ENCODE assay signal across 8 cellular contexts in genomic region chr11:9462172-9462799, GRCh38. TPM values are rescaled to one million over a fixed set of nuclear protein-coding genes. Genes with fewer than 3 reads are reported as not detected.
DNase-seq lines count a peak whose midpoint lies in the region; ATAC-seq and TF ChIP-seq lines count a peak whose summit lies in the region.

No MANE protein-coding gene starts in this region.

- no peak for ATAC-seq in naive thymus-derived CD4-positive, alpha-beta T cell
- ATAC-seq in HG02884 (IDR thresholded peaks at IDR 0.05; ENCODE audit: unreplicated experiment), result no peak

- H3K4me3 ChIP-seq in BLaER1 (peak overlapping the region; percentile 71), LNCaP clone FGC (ENCODE audit: low read depth, low read length) (peak overlapping the region; percentile 65)
- peak overlapping the region; percentile 93 for H3K4me3 ChIP-seq in naive thymus-derived CD4-positive, alpha-beta T cell (ENCODE audit: low read length)

- no peaks in the 10 kb centered on the region for H3K27me3 Mint-ChIP-seq in dendritic cell treated with granulocyte-macrophage colony-stimulating factor and Interleukin-4, amounts not matched to agents 40 ng/mL and 50 ng/mL, for 4 days
- no peaks in the 10 kb centered on the region for H3K27me3 Mint-ChIP-seq in naive thymus-derived CD4-positive, alpha-beta T cell

- intact Hi-C loops in dendritic cell treated with granulocyte-macrophage colony-stimulating factor and Interleukin-4, amounts not matched to agents 40 ng/mL and 50 ng/mL, for 4 days (cut with micrococcal nuclease), result loop anchor here (5.0 to 10.0 kb wide), 2 partner anchors 147 to 200 kb away; partner anchors contain the start of gene TMEM41B
- intact Hi-C loops in naive thymus-derived CD4-positive, alpha-beta T cell (cut with micrococcal nuclease), result loop anchor here in 1 of 2 donors (5.0 kb wide), 2 partner anchors 295 to 550 kb away; partner anchors contain the start of gene AKIP1

- no peaks in the 10 kb centered on the region for H3K27me3 ChIP-seq in BLaER1
- H3K27me3 ChIP-seq in naive thymus-derived CD4-positive, alpha-beta T cell (ENCODE audit: control insufficient read depth in 2 of 2, insufficient read depth in 2 of 2, low read length in 2 of 2), result no peaks in the 10 kb centered on the region

- H3K36me3 ChIP-seq in BLaER1, result peaks cover 12% of the 10 kb centered on the region; the same call in 1 of the 2 replicates
- no peaks in the 10 kb centered on the region for H3K36me3 ChIP-seq in naive thymus-derived CD4-positive, alpha-beta T cell (ENCODE audit: control insufficient read depth in 2 of 3, insufficient read depth in 3 of 3, low read length in 3 of 3)

- peaks cover 28% of the 10 kb centered on the region for H3K4me1 ChIP-seq in BLaER1
- H3K4me1 ChIP-seq in naive thymus-derived CD4-positive, alpha-beta T cell (ENCODE audit: control insufficient read depth in 2 of 2, insufficient read depth in 2 of 2, low read length in 2 of 2), result peaks cover 9 to 19% of the 10 kb centered on the region in 2 donors

- CTCF ChIA-PET in naive thymus-derived CD4-positive, alpha-beta T cell (lab: Charles Lee), result interaction anchor here (0.6 kb wide), 1 partner anchor 1055 kb away, joined by 3 read pairs; no protein-coding TSS in a partner anchor

- H3K27ac Mint-ChIP-seq in dendritic cell treated with granulocyte-macrophage colony-stimulating factor and Interleukin-4, amounts not matched to agents 40 ng/mL and 50 ng/mL, for 4 days, result peak overlapping the region; percentile 98
- H3K27ac Mint-ChIP-seq in naive thymus-derived CD4-positive, alpha-beta T cell, result peak overlapping the region; percentile 88 to 99 (median 95)

- H3K27ac ChIP-seq in BLaER1, result peak overlapping the region; percentile 98
- H3K27ac ChIP-seq in naive thymus-derived CD4-positive, alpha-beta T cell (ENCODE audit: low read depth, low read length), result peak overlapping the region; percentile 98

- H3K4me1 Mint-ChIP-seq in dendritic cell treated with granulocyte-macrophage colony-stimulating factor and Interleukin-4, amounts not matched to agents 40 ng/mL and 50 ng/mL, for 4 days (ENCODE audit: low read depth), result peaks cover 12% of the 10 kb centered on the region
- H3K4me1 Mint-ChIP-seq in naive thymus-derived CD4-positive, alpha-beta T cell, result peaks cover 21 to 39% (median 27%) of the 10 kb centered on the region in 7 donors

- H3K9me3 ChIP-seq in BLaER1, result no peaks in the 10 kb centered on the region
- no peaks in the 10 kb centered on the region for H3K9me3 ChIP-seq in naive thymus-derived CD4-positive, alpha-beta T cell (ENCODE audit: control insufficient read depth in 2 of 3, low read length in 3 of 3)

- H4K20me1 ChIP-seq in BLaER1, result no peaks in the 10 kb centered on the region

- peak overlapping the region; percentile 98 for H3K4me3 Mint-ChIP-seq in dendritic cell treated with granulocyte-macrophage colony-stimulating factor and Interleukin-4, amounts not matched to agents 40 ng/mL and 50 ng/mL, for 4 days
- peak overlapping the region; percentile 84 to 98 (median 96) for H3K4me3 Mint-ChIP-seq in naive thymus-derived CD4-positive, alpha-beta T cell

- H3K9ac ChIP-seq in BLaER1, result peak overlapping the region; percentile 96

- DNase-seq in LNCaP clone FGC (ENCODE audit: low read depth) (no peak), NCI-H2029 treated with DMSO at 0.1 percent for 48 hours (lab: John Stamatoyannopoulos, UW) (no peak), NCI-H2171 treated with DMSO at 0.1 percent for 48 hours (lab: John Stamatoyannopoulos, UW) (no peak)
- DNase-seq in naive thymus-derived CD4-positive, alpha-beta T cell, result no peak
- no peak for DNase-seq in stimulated activated CD4-positive, alpha-beta T cell treated with anti-CD3 and anti-CD28 coated beads, Interleukin-1b, Interleukin-23, amount 100 ng/mL, for 48 hours

- peaks cover 40% of the 10 kb centered on the region for H3K36me3 Mint-ChIP-seq in dendritic cell treated with granulocyte-macrophage colony-stimulating factor and Interleukin-4, amounts not matched to agents 40 ng/mL and 50 ng/mL, for 4 days (ENCODE audit: low read depth)
- peaks cover 0 to 16% (median 7%) of the 10 kb centered on the region in 5 donors for H3K36me3 Mint-ChIP-seq in naive thymus-derived CD4-positive, alpha-beta T cell

- TF ChIP-seq CTCF in LNCaP clone FGC (IDR thresholded peaks at IDR 0.05; ENCODE audit: control insufficient read depth, extremely low read depth, insufficient read depth), result no peak

- H3K9me3 Mint-ChIP-seq in dendritic cell treated with granulocyte-macrophage colony-stimulating factor and Interleukin-4, amounts not matched to agents 40 ng/mL and 50 ng/mL, for 4 days, result no peaks in the 10 kb centered on the region
- peaks cover 0 to 9% (median 0%) of the 10 kb centered on the region in 11 donors for H3K9me3 Mint-ChIP-seq in naive thymus-derived CD4-positive, alpha-beta T cell

- peak overlapping the region; percentile 89 for H3K4me2 ChIP-seq in BLaER1

- POLR2A ChIA-PET in naive thymus-derived CD4-positive, alpha-beta T cell (lab: Charles Lee), result interaction anchor here (0.6 to 3.7 kb wide), 12 partner anchors 8 to 459 kb away, joined by 3 to 36 read pairs (median 5); partner anchors contain the start of genes DENND5A, IPO7, NRIP3 and TMEM41B

RNA-seq across cellular contexts. Expression of gene ZNF143, which starts 1.5 kb away (rescaled TPM):
- total RNA-seq in naive thymus-derived CD4-positive, alpha-beta T cell, result 10 to 100 TPM; 29.6 to 47.5 (median 34.4) TPM
- polyA plus RNA-seq in naive thymus-derived CD4-positive, alpha-beta T cell, result 10 to 100 TPM; 41.5 TPM
